In the genomic region with DNA sequence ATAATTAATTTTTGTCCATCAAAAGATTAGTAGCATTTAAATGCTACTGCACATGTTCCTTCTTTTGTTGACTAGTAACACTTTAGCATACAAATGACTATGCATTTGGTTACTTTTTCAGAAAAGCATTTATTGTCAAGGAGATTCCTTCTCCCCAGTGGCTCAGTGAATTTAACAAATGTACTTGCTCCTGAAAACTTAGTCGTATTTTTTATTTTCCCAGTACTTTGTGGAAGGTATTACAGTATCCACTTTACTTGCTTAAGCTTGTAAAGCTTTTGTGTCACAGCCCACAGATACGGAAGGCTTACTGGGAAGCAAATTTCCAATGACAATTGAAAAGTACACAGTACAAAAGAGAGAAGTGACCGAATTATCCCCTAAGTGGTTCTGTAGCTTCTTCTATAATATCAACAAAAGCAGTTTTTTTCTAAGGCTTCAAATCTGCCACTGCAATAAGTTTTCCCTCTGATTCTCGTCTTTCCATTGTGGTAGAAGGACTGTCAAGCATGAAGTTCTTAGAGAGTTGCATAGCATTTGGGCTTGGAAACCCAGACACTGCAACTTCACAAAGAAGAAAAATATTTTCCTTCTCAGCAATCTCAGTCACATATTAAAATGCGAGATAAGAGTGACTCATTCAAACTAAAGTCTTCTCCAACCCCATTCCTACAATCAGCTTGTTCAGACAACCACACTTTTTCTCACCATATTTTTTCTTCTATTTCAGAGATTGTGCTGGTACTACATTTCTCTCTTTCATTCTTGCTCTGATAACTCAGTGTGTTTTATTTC, we compare ENCODE assay signal across 21 cellular contexts.
"Had no signal": no experiment of that assay in that cellular context is flagged by ENCODE, and none has a peak within 500 bp of the region (broad histone marks: within the 10 kb centered on the region; RNA-seq: fewer than 3 reads in every experiment).

No MANE protein-coding gene starts in this region.

- H3K27ac ChIP-seq: adrenal gland, body of pancreas, colonic mucosa, epithelial cell of prostate, right atrium auricular region, tibial nerve had no signal

- H3K36me3 ChIP-seq: adrenal gland, colonic mucosa, right atrium auricular region, tibial nerve had no signal

- H3K9me3 ChIP-seq: adrenal gland, body of pancreas, colonic mucosa had no signal

- H3K4me1 ChIP-seq: adrenal gland, body of pancreas, colonic mucosa, right atrium auricular region, tibial nerve had no signal

- H3K4me1 Mint-ChIP-seq: activated naive CD4-positive, alpha-beta T cell treated with anti-CD3 and anti-CD28 coated beads, Interleukin-2, amount 50 U/mL, for 24 hours; endodermal cell had no signal

- ATAC-seq: activated T-cell treated with anti-CD3 and anti-CD28 coated beads, Interleukin-2, amount 50 U/mL, for 72 hours; body of pancreas; left lobe of liver; natural killer cell treated with Interleukin-12 subunit alpha and Interleukin-12 subunit beta and Interleukin-15 and Interleukin-18, amount 100 ng/mL, for 72 hours; stimulated activated naive CD8-positive, alpha-beta T cell treated with anti-CD3 and anti-CD28 coated beads, Interleukin-15, Interleukin-2, amounts not matched to agents 100 U/mL and 50 U/mL, for 24 hours had no signal

- H3K27ac Mint-ChIP-seq: activated naive CD4-positive, alpha-beta T cell treated with anti-CD3 and anti-CD28 coated beads, Interleukin-2, amount 50 U/mL, for 24 hours; activated T-cell treated with anti-CD3 and anti-CD28 coated beads, Interleukin-2, amount 50 U/mL, for 72 hours; endodermal cell; natural killer cell treated with Interleukin-12 subunit alpha and Interleukin-12 subunit beta and Interleukin-15 and Interleukin-18, amount 100 ng/mL, for 72 hours had no signal

- H3K27me3 ChIP-seq: adrenal gland, body of pancreas, colonic mucosa, right atrium auricular region, tibial nerve had no signal

- H3K27me3 Mint-ChIP-seq: activated naive CD4-positive, alpha-beta T cell treated with anti-CD3 and anti-CD28 coated beads, Interleukin-2, amount 50 U/mL, for 24 hours; natural killer cell treated with Interleukin-12 subunit alpha and Interleukin-12 subunit beta and Interleukin-15 and Interleukin-18, amount 100 ng/mL, for 72 hours had no signal

- H3K36me3 Mint-ChIP-seq: activated naive CD4-positive, alpha-beta T cell treated with anti-CD3 and anti-CD28 coated beads, Interleukin-2, amount 50 U/mL, for 24 hours had no signal

- H3K4me3 Mint-ChIP-seq: activated naive CD4-positive, alpha-beta T cell treated with anti-CD3 and anti-CD28 coated beads, Interleukin-2, amount 50 U/mL, for 24 hours; activated T-cell treated with anti-CD3 and anti-CD28 coated beads, Interleukin-2, amount 50 U/mL, for 72 hours; endodermal cell; natural killer cell treated with Interleukin-12 subunit alpha and Interleukin-12 subunit beta and Interleukin-15 and Interleukin-18, amount 100 ng/mL, for 72 hours had no signal

- H3K4me3 ChIP-seq: adrenal gland, body of pancreas, colonic mucosa, lung, right atrium auricular region, tibial nerve had no signal

- DNase-seq: activated CD4-positive, alpha-beta T cell treated with anti-CD3 and anti-CD28 coated beads, Interleukin-2, amount 50 U/mL, for 1 hour; activated CD4-positive, CD25-positive, alpha-beta regulatory T cell treated with anti-CD3 and anti-CD28 coated beads, Interleukin-2, amount 50 U/mL, for 72 hours; activated CD8-positive, alpha-beta memory T cell treated with anti-CD3 and anti-CD28 coated beads, Interleukin-2, amount 50 U/mL, for 4 hours; activated gamma-delta T cell; activated T-cell treated with anti-CD3 and anti-CD28 coated beads, Interleukin-2, amount 50 U/mL, for 72 hours; adrenal gland; body of pancreas; central memory CD4-positive, alpha-beta T cell; colonic mucosa; endodermal cell; kidney; occipital lobe; stimulated activated naive CD8-positive, alpha-beta T cell treated with anti-CD3 and anti-CD28 coated beads, Interleukin-15, Interleukin-2, amounts not matched to agents 100 U/mL and 50 U/mL, for 24 hours; T-helper 9 cell had no signal
